In genomic region chr1:100622966-100623762, GRCh38 we compare ENCODE assay signal across 14 cellular contexts.
DNase-seq lines count a peak whose midpoint lies in the region; ATAC-seq and TF ChIP-seq lines count a peak whose summit lies in the region.
"Had no signal": no experiment of that assay in that cellular context is flagged by ENCODE, and none has a peak within 500 bp of the region (broad histone marks: within the 10 kb centered on the region; RNA-seq: fewer than 3 reads in every experiment).

No MANE protein-coding gene starts in this region.

- ATAC-seq in left lung = peak; percentile 19
- no peak for ATAC-seq in HG02884 (IDR thresholded peaks at IDR 0.05; ENCODE audit: unreplicated experiment)
- ATAC-seq: activated CD4-positive, CD25-positive, alpha-beta regulatory T cell treated with anti-CD3 and anti-CD28 coated beads, Interleukin-2, amount 50 U/mL, for 24 hours had no signal

- H3K27me3 ChIP-seq in left lung (no peaks in the 10 kb centered on the region), A673 (replicated peaks; ENCODE audit: insufficient read depth, low read depth, low read length, poor library complexity) (no peaks in the 10 kb centered on the region)

- no peaks in the 10 kb centered on the region for H3K9me3 ChIP-seq in left lung
- H3K9me3 ChIP-seq in A673 (ENCODE audit: low read depth, low read length, poor library complexity, severe bottlenecking) = no peaks in the 10 kb centered on the region

- H3K9me3 Mint-ChIP-seq in HFFc6 = no peaks in the 10 kb centered on the region; the same call in 1 of the 2 replicates
- H3K9me3 Mint-ChIP-seq: neural crest cell had no signal

- H3K4me1 ChIP-seq in left lung = peaks cover under 1 to 10% of the 10 kb centered on the region in 2 donors
- H3K4me1 ChIP-seq in A673 (ENCODE audit: insufficient read depth, low read length, poor library complexity, severe bottlenecking) = no peaks in the 10 kb centered on the region

- DNase-seq in A172 (ENCODE audit: low spot score) (peak; percentile 36), HFFc6 (peak; percentile 69), cardiac fibroblast (ENCODE audit: low read depth in 2 of 2) (peak; percentile 64 to 90), left lung (no peak), A673 (ENCODE audit: low spot score) (no peak), NOMO-1 (lab: John Stamatoyannopoulos, UW; ENCODE audit: unreplicated experiment in 2 of 2) (no peak)
- DNase-seq in stimulated activated CD4-positive, alpha-beta T cell treated with anti-CD3 and anti-CD28 coated beads, Interleukin-15, amount 100 ng/mL, for 24 hours = no peak
- DNase-seq: activated naive CD8-positive, alpha-beta T cell treated with anti-CD3 and anti-CD28 coated beads for 36 hours; activated T-cell treated with anti-CD3 and anti-CD28 coated beads for 4 hours; left ventricle myocardium superior; small intestine had no signal

- H3K27ac Mint-ChIP-seq in HFFc6 = peak overlapping the region; percentile 85
- H3K27ac Mint-ChIP-seq: activated naive CD8-positive, alpha-beta T cell treated with anti-CD3 and anti-CD28 coated beads for 36 hours had no signal

- no peaks in the 10 kb centered on the region; the same call in 1 of the 2 replicates for H3K36me3 Mint-ChIP-seq in HFFc6 (ENCODE audit: low read depth)
- H3K36me3 Mint-ChIP-seq: activated naive CD8-positive, alpha-beta T cell treated with anti-CD3 and anti-CD28 coated beads for 36 hours had no signal

- TF ChIP-seq CTCF in HFFc6 (IDR thresholded peaks at IDR 0.05) = no peak
- no peak for TF ChIP-seq CTCF in cardiac fibroblast (IDR thresholded peaks at IDR 0.05; ENCODE audit: low read depth, low read length)
- no peak for TF ChIP-seq CTCF in left lung (IDR thresholded peaks at IDR 0.05)
- TF ChIP-seq CTCF in A673 (conservative IDR thresholded peaks at IDR 0.05; ENCODE audit: low read depth, low read length) = no peak

- no peak overlapping the region for H3K4me3 ChIP-seq in cardiac fibroblast (replicated peaks in 1 of 2; ENCODE audit: low read depth in 2 of 2, low read length in 2 of 2)
- H3K4me3 ChIP-seq in left lung = no peak overlapping the region
- no peak overlapping the region for H3K4me3 ChIP-seq in A673 (ENCODE audit: low read depth, low read length, poor library complexity, severe bottlenecking)

- H3K27me3 Mint-ChIP-seq in HFFc6 (ENCODE audit: insufficient read depth) = no peaks in the 10 kb centered on the region; the same call in 1 of the 2 replicates
- H3K27me3 Mint-ChIP-seq: activated naive CD8-positive, alpha-beta T cell treated with anti-CD3 and anti-CD28 coated beads for 36 hours had no signal

- BruUV-seq in A673 (replicated peaks; lab: Mats Ljungman, UMichigan) = no TSS peak

- CTCF ChIA-PET in A673 (lab: Charles Lee) = no interaction called here

- H3K4me3 Mint-ChIP-seq in HFFc6 = no peak overlapping the region; the same call in 1 of the 2 replicates
- H3K4me3 Mint-ChIP-seq: activated naive CD8-positive, alpha-beta T cell treated with anti-CD3 and anti-CD28 coated beads for 36 hours; neural crest cell had no signal

- no peaks in the 10 kb centered on the region for H3K36me3 ChIP-seq in left lung
- H3K36me3 ChIP-seq in A673 (ENCODE audit: insufficient read depth, low read length, poor library complexity, severe bottlenecking) = no peaks in the 10 kb centered on the region

- POLR2A ChIA-PET in A673 (lab: Charles Lee; ENCODE audit: low non-redundant PET) = no interaction called here

- H3K27ac ChIP-seq in left lung = no peak overlapping the region
- H3K27ac ChIP-seq in A673 (ENCODE audit: low read depth, low read length, poor library complexity, severe bottlenecking) = no peak overlapping the region

- intact Hi-C loops in left lung (cut with DNase I) (no loop called here), A673 (cut with micrococcal nuclease; ENCODE audit: unreplicated experiment) (no loop called here)

- peaks cover 63% of the 10 kb centered on the region for H3K4me1 Mint-ChIP-seq in HFFc6 (ENCODE audit: low read depth)

Comparison
In these comparisons a context has a peak if more than half of its experiments do, and no peak if none do; other contexts are left out.
1. DNase-seq: peak in A172 (single experiment), HFFc6 (single experiment) and cardiac fibroblast (2 of 2); none in left lung (0 of 2), A673 (single experiment), NOMO-1 (0 of 2) and stimulated activated CD4-positive, alpha-beta T cell treated with anti-CD3 and anti-CD28 coated beads, Interleukin-15, amount 100 ng/mL, for 24 hours (single experiment).